In the genomic region with DNA sequence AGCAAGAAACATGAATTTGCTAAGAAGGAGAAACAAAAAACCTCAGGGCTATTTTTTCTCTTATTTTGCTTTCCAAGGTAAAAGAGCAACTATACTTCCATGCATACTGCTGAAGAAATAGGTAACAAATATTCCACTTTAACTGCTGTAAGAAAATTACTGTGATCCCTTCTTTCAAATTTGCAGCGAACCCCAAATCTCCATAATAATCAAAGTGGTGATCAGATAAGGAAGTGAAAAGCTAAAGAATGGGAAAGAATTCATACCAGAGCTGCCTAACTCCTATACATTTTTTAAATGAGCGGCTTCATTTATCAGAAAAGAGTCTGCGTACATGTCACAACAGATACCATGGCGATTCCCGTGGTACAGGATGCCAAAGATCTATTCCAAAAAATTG, we compare ENCODE assay signal across 11 cellular contexts.
"Had no signal": no experiment of that assay in that cellular context is flagged by ENCODE, and none has a peak within 500 bp of the region (broad histone marks: within the 10 kb centered on the region; RNA-seq: fewer than 3 reads in every experiment).

No MANE protein-coding gene starts in this region.

- H3K4me3 ChIP-seq: left ventricle myocardium inferior, tibial artery had no signal

- H3K79me2 ChIP-seq: parathyroid adenoma had no signal

- H3K36me3 ChIP-seq: left ventricle myocardium inferior, tibial artery had no signal

- H3K27me3 ChIP-seq: tibial artery had no signal

- ATAC-seq: right cardiac atrium; stimulated activated naive CD8-positive, alpha-beta T cell treated with anti-CD3 and anti-CD28 coated beads, Interleukin-15, amount 100 ng/mL, for 72 hours had no signal

- H3K4me1 ChIP-seq: left ventricle myocardium inferior, parathyroid adenoma had no signal

- DNase-seq: activated gamma-delta T cell treated with Interleukin-2 at 50 U/mL for 16 hours; activated T-cell treated with anti-CD3 and anti-CD28 coated beads, Interleukin-2, amount 50 U/mL, for 1 hour; aorta; effector CD4-positive, alpha-beta T cell; left ventricle myocardium inferior; nucleus accumbens; right cardiac atrium; stimulated activated CD4-positive, alpha-beta T cell treated with anti-CD3 and anti-CD28 coated beads, Interleukin-1b, Interleukin-23, amount 100 ng/mL, for 48 hours; stimulated activated naive CD8-positive, alpha-beta T cell treated with anti-CD3 and anti-CD28 coated beads, Interleukin-15, amount 100 ng/mL, for 72 hours; tibial artery had no signal

- H3K27ac ChIP-seq: left ventricle myocardium inferior, parathyroid adenoma, tibial artery had no signal

- H2AFZ ChIP-seq: parathyroid adenoma had no signal

- H3K9ac ChIP-seq: parathyroid adenoma had no signal

- H3K9me3 ChIP-seq: left ventricle myocardium inferior, tibial artery had no signal
